Comparison of ENCODE assay signal across 8 cellular contexts in genomic region chr7:99408347-99409191, GRCh38. TPM values are rescaled to one million over a fixed set of nuclear protein-coding genes. Genes with fewer than 3 reads are reported as not detected.
DNase-seq lines count a peak whose midpoint lies in the region; ATAC-seq and TF ChIP-seq lines count a peak whose summit lies in the region.

Gene BUD31 (plus strand): TSS chr7:99408969. CDS start chr7:99411093, 2,124 bp downstream.
Gene PDAP1 (minus strand): TSS chr7:99408597. CDS start chr7:99408548, 49 bp downstream.

- H3K4me3 Mint-ChIP-seq in activated naive CD8-positive, alpha-beta T cell treated with anti-CD3 and anti-CD28 coated beads for 36 hours = peak within 1 kb of the TSS; percentile 92

- CTCF ChIA-PET in GM10248 (lab: Yijun Ruan, JAX) = interaction anchor here (1.0 to 2.9 kb wide), 8 partner anchors 9 to 583 kb away, joined by 3 to 17 read pairs (median 4); no protein-coding TSS in a partner anchor

- TF ChIP-seq POLR2A in ovary (IDR thresholded peaks at IDR 0.05) (peak; percentile 77), thyroid gland (IDR thresholded peaks at IDR 0.05) (peak in 1 of 2 donors; percentile 88)

- H3K4me3 ChIP-seq in ovary = peak within 1 kb of the TSS; percentile 100
- H3K4me3 ChIP-seq in thyroid gland (replicated peaks in 1 of 3) = peak within 1 kb of the TSS; percentile 93 to 100 (median 96)

- POLR2A ChIA-PET in GM10248 (lab: Yijun Ruan, JAX) = interaction anchor here (0.5 to 2.5 kb wide), 12 partner anchors 9 to 1266 kb away, joined by 3 to 16 read pairs (median 6); partner anchors contain the start of genes ARPC1B and ZKSCAN5

- H3K27me3 ChIP-seq in ovary (no peaks in the 10 kb centered on the region), thyroid gland (no peaks in the 10 kb centered on the region)

- peak within 1 kb of the TSS; percentile 92 for H3K27ac Mint-ChIP-seq in activated naive CD8-positive, alpha-beta T cell treated with anti-CD3 and anti-CD28 coated beads for 36 hours

- no peaks in the 10 kb centered on the region for H3K27me3 Mint-ChIP-seq in activated naive CD8-positive, alpha-beta T cell treated with anti-CD3 and anti-CD28 coated beads for 36 hours

- H3K9me3 ChIP-seq in ovary (no peaks in the 10 kb centered on the region), thyroid gland (no peaks in the 10 kb centered on the region)

- DNase-seq in GM10248 (ENCODE audit: extremely low spot score) (peak; percentile 95), NCI-H1105 (lab: John Stamatoyannopoulos, UW) (peak; percentile 87), SKM-1 treated with dmso at 0.1 percent for 144 hours (lab: John Stamatoyannopoulos, UW; ENCODE audit: unreplicated experiment) (peak; percentile 92), head of caudate nucleus (peak; percentile 86 to 97 (median 94)), ovary (peak; percentile 92 to 96 (median 94)), thyroid gland (peak; percentile 93 to 94)
- peak; percentile 91 for DNase-seq in activated naive CD8-positive, alpha-beta T cell treated with anti-CD3 and anti-CD28 coated beads for 36 hours

- H3K4me1 ChIP-seq in ovary (ENCODE audit: insufficient read depth) = peaks cover 10% of the 10 kb centered on the region
- H3K4me1 ChIP-seq in thyroid gland = peaks cover 23 to 29% of the 10 kb centered on the region in 2 donors

- WGBS in ovary, 3 donors = 0 to 1% (median 1%) methylated on average over 57 to 73 of the region's 73 CpGs
- 1% methylated on average over 27 to 35 of the region's 73 CpGs for whole genome bisulfite sequencing in thyroid gland, 2 donors

- no peaks in the 10 kb centered on the region for H3K9me3 Mint-ChIP-seq in activated naive CD8-positive, alpha-beta T cell treated with anti-CD3 and anti-CD28 coated beads for 36 hours

- H3K27ac ChIP-seq in ovary = peak within 1 kb of the TSS; percentile 73 to 99
- H3K27ac ChIP-seq in thyroid gland = peak within 1 kb of the TSS; percentile 96 to 99 (median 99)

- H3K4me1 Mint-ChIP-seq in activated naive CD8-positive, alpha-beta T cell treated with anti-CD3 and anti-CD28 coated beads for 36 hours = peaks cover 41% of the 10 kb centered on the region

- no peaks in the 10 kb centered on the region for H3K36me3 ChIP-seq in ovary
- peaks cover 33 to 39% of the 10 kb centered on the region in 2 donors for H3K36me3 ChIP-seq in thyroid gland

- TF ChIP-seq EP300 in ovary (IDR thresholded peaks at IDR 0.05) = peak; percentile 73

- H3K36me3 Mint-ChIP-seq in activated naive CD8-positive, alpha-beta T cell treated with anti-CD3 and anti-CD28 coated beads for 36 hours = peaks cover 34% of the 10 kb centered on the region

- ATAC-seq in HG02623 (IDR thresholded peaks at IDR 0.05; ENCODE audit: unreplicated experiment) = peak; percentile 75

- intact Hi-C loops in head of caudate nucleus (cut with DNase I) (loop anchor here (5.0 to 10.0 kb wide), 2 partner anchors 81 to 146 kb away; partner anchors contain the start of genes ARPC1A, FAM200A and ZNF655), ovary (cut with DNase I) (loop anchor here in 1 of 4 donors (10.0 kb wide), 1 partner anchor 146 kb away; the partner anchor contains the start of genes FAM200A and ZNF655), thyroid gland (cut with DNase I) (loop anchor here (10.0 kb wide), 2 partner anchors 84 to 364 kb away; partner anchors contain the start of gene ARPC1A)

- TF ChIP-seq CTCF in GM10248 (IDR thresholded peaks at IDR 0.05; ENCODE audit: control extremely low read depth, extremely low read depth, low read depth, missing control alignments) (no peak), ovary (IDR thresholded peaks at IDR 0.05) (peak in 2 of 3 donors; percentile 60 to 77), thyroid gland (IDR thresholded peaks at IDR 0.05) (peak in 3 of 6 experiments; percentile 24 to 35 (median 29))

RNA-seq across cellular contexts. Expression of gene BUD31, which starts in this region (rescaled TPM):
- total RNA-seq in activated naive CD8-positive, alpha-beta T cell treated with anti-CD3 and anti-CD28 coated beads for 36 hours = 100 to 1,000 TPM; 156 to 162 TPM
- 10 to 100 TPM; 44.4 to 96.4 (median 53.4) TPM for total RNA-seq in ovary
- 100 to 1,000 TPM in 1 of 2 donors, 10 to 100 TPM in 1; 75.6 to 157 TPM for polyA plus RNA-seq in ovary
- 10 to 100 TPM; 41.9 to 89.1 (median 65.4) TPM for total RNA-seq in thyroid gland

RNA-seq across cellular contexts. Expression of gene PDAP1, which starts in this region (rescaled TPM):
- total RNA-seq in activated naive CD8-positive, alpha-beta T cell treated with anti-CD3 and anti-CD28 coated beads for 36 hours = 100 to 1,000 TPM; 201 to 214 TPM
- total RNA-seq in ovary (10 to 100 TPM; 31.1 to 90.0 (median 83.9) TPM), thyroid gland (100 to 1,000 TPM in 2 of 4 donors, 10 to 100 TPM in 2; 73.9 to 112 (median 93.2) TPM)
- 100 to 1,000 TPM in 1 of 2 donors, 10 to 100 TPM in 1; 81.5 to 155 TPM for polyA plus RNA-seq in ovary

Comparison
In these comparisons a context has a peak if more than half of its experiments do, and no peak if none do; other contexts are left out.
1. Peak in every context shown above with its lines: DNase-seq, ATAC-seq, H3K4me3 ChIP-seq and H3K27ac ChIP-seq.